ENCODE assay signal across 23 cellular contexts in the genomic region with DNA sequence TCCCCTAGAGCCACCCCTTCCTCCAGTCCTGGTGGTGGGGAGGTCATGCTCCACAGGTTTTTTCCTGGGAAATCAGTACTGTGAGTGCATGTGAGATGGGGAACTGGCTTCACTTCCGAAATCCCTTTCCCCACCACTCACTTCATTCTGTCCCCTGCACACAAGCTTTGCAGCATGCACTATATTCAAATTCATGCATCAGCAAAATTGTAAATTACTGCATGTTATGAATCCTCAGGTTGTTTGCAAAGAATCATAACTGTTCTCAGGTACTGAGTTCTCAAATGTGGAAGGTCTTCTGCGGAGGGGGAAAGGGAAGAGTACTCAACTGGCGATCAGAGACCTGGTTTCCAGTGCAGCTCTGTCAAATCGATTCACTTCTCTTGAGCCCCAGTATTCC. TPM values are rescaled to one million over a fixed set of nuclear protein-coding genes. Genes with fewer than 3 reads are reported as not detected.
DNase-seq lines count a peak whose midpoint lies in the region; ATAC-seq, FAIRE-seq and TF ChIP-seq lines count a peak whose summit lies in the region.
"Had no signal": no experiment of that assay in that cellular context is flagged by ENCODE, and none has a peak within 500 bp of the region (broad histone marks: within the 10 kb centered on the region; RNA-seq: fewer than 3 reads in every experiment).

No MANE protein-coding gene starts in this region.

- no peak for DNase-seq in A549 (ENCODE audit: low read depth in 1 of 2, low spot score in 1 of 2)
- DNase-seq in IMR-90, result no peak
- no peak for DNase-seq in WTC11 (ENCODE audit: low spot score)
- no peak for DNase-seq in neural crest cell (ENCODE audit: low read depth, low spot score)
- DNase-seq in NCI-H526 (lab: John Stamatoyannopoulos, UW), result no peak
- DNase-seq: CD4-positive, CD25-positive, alpha-beta regulatory T cell; DMS53; GM23248; Kasumi-1; MV-4-11; NCI-H1105; NCI-H146; NCI-H2029; NCI-H446; SHP77 had no signal

- TF ChIP-seq POLR2A in A549 (IDR thresholded peaks at IDR 0.05; ENCODE audit: low read length), result no peak
- TF ChIP-seq POLR2A in IMR-90 (IDR thresholded peaks at IDR 0.05; ENCODE audit: low read depth, low read length), result no peak

- CTCF ChIA-PET in A549 (lab: Yijun Ruan, JAX), result interaction anchor here (0.9 to 4.6 kb wide), 3 partner anchors 11 to 20 kb away, joined by 3 to 32 read pairs (median 6); no protein-coding TSS in a partner anchor
- CTCF ChIA-PET in IMR-90 (lab: Yijun Ruan, JAX), result no interaction called here
- CTCF ChIA-PET in WTC11 (lab: Charles Lee), result interaction anchor here (0.6 to 4.6 kb wide), 4 partner anchors 19 to 199 kb away, joined by 4 to 31 read pairs (median 6); no protein-coding TSS in a partner anchor

- H3K18ac ChIP-seq in IMR-90 (ENCODE audit: low read depth, low read length), result no peak overlapping the region

- no peak overlapping the region for H2AK5ac ChIP-seq in IMR-90 (ENCODE audit: low read depth, low read length)

- no peak for TF ChIP-seq EP300 in A549 (IDR thresholded peaks at IDR 0.05)

- no peak for ATAC-seq in A549
- ATAC-seq in IMR-90 (ENCODE audit: low read depth), result no peak
- no peak for ATAC-seq in WTC11
- ATAC-seq in esophagus mucosa, result no peak
- ATAC-seq in HG02852 (IDR thresholded peaks at IDR 0.05; ENCODE audit: unreplicated experiment), result no peak

- H2AFZ ChIP-seq in IMR-90 (replicated peaks; ENCODE audit: low read length, poor library complexity), result no peak overlapping the region
- H2AFZ ChIP-seq: GM23248 had no signal

- H2BK20ac ChIP-seq in IMR-90 (ENCODE audit: low read depth, low read length), result no peak overlapping the region; the same call in 1 of the 2 replicates

- H4K5ac ChIP-seq in IMR-90 (ENCODE audit: low read depth, low read length), result no peak overlapping the region

- H3K4me2 ChIP-seq in A549 (no peak overlapping the region), IMR-90 (ENCODE audit: low read depth, low read length) (no peak overlapping the region)
- H3K4me2 ChIP-seq: BLaER1 had no signal

- dilution Hi-C loops in IMR-90 (cut with HindIII; ENCODE audit: low sequenced_read_pairs, unreplicated experiment), result no loop called here

- FAIRE-seq in A549 (lab: Jason Lieb, UNC), result no peak
- FAIRE-seq: GM18507 had no signal

- in situ Hi-C loops in IMR-90 (cut with MboI; ENCODE audit: low sequenced_read_pairs), result loop anchor here (25.0 kb wide), 1 partner anchor 890 kb away; no protein-coding TSS in a partner anchor

- BruUV-seq in IMR-90 (replicated peaks; lab: Mats Ljungman, UMichigan), result no TSS peak

- no peak overlapping the region for H3K9ac ChIP-seq in IMR-90 (ENCODE audit: low read depth, low read length)
- H3K9ac ChIP-seq: BLaER1, GM23248 had no signal

- H3K23ac ChIP-seq in IMR-90 (ENCODE audit: low read depth, low read length), result no peak overlapping the region

- H3K79me1 ChIP-seq in IMR-90 (ENCODE audit: low read depth in 1 of 2, low read length in 2 of 2), result no peaks in the 10 kb centered on the region

- H3K36me3 ChIP-seq in IMR-90 (ENCODE audit: control insufficient read depth, insufficient read depth, low read length), result peaks cover 27% of the 10 kb centered on the region

- no peak overlapping the region for H3K4me3 ChIP-seq in A549
- no peak overlapping the region for H3K4me3 ChIP-seq in IMR-90 (ENCODE audit: insufficient read depth, low read depth, low read length)
- H3K4me3 ChIP-seq: BLaER1, GM23248, HAP-1, SK-N-MC had no signal

- H3K27ac Mint-ChIP-seq in WTC11 (peak overlapping the region; percentile 33; the same call in 1 of the 2 replicates), neural crest cell (ENCODE audit: unreplicated experiment) (peak overlapping the region; percentile 35)

- no peak overlapping the region for H3K14ac ChIP-seq in IMR-90 (replicated peaks; ENCODE audit: low read depth, low read length)

- H2BK15ac ChIP-seq in IMR-90 (ENCODE audit: low read depth, low read length), result no peak overlapping the region

- peaks cover 15% of the 10 kb centered on the region; the same call in 2 of the 3 replicates for H3K4me1 ChIP-seq in A549
- H3K4me1 ChIP-seq in IMR-90 (ENCODE audit: control insufficient read depth, insufficient read depth, low read length), result peaks cover 9% of the 10 kb centered on the region
- H3K4me1 ChIP-seq: HAP-1 had no signal

- H3K4me1 Mint-ChIP-seq in WTC11 (peaks cover 54% of the 10 kb centered on the region), neural crest cell (peaks cover 19% of the 10 kb centered on the region)
- H3K4me1 Mint-ChIP-seq: CD4-positive, CD25-positive, alpha-beta regulatory T cell had no signal

- H3K27ac ChIP-seq in A549 (no peak overlapping the region), IMR-90 (ENCODE audit: insufficient read depth, low read length) (no peak overlapping the region)
- H3K27ac ChIP-seq: BLaER1, GM23248, HL-60, SK-N-MC had no signal

- H2BK5ac ChIP-seq in IMR-90 (ENCODE audit: low read depth, low read length, poor library complexity, severe bottlenecking), result no peak overlapping the region

- H4K8ac ChIP-seq in IMR-90 (ENCODE audit: low read depth in 2 of 2, low read length in 2 of 2), result no peak overlapping the region

- no peak overlapping the region for H2BK120ac ChIP-seq in IMR-90 (ENCODE audit: low read depth, low read length)

- peaks cover 14% of the 10 kb centered on the region; the same call in 1 of the 2 replicates for H3K9me1 ChIP-seq in IMR-90 (ENCODE audit: insufficient read depth, low read length)

- peaks cover 13% of the 10 kb centered on the region for H3K9me3 Mint-ChIP-seq in WTC11
- H3K9me3 Mint-ChIP-seq in neural crest cell, result no peaks in the 10 kb centered on the region
- H3K9me3 Mint-ChIP-seq: CD4-positive, CD25-positive, alpha-beta regulatory T cell had no signal

- H3K9me3 ChIP-seq in A549, result no peaks in the 10 kb centered on the region
- H3K9me3 ChIP-seq in IMR-90 (ENCODE audit: control insufficient read depth, insufficient read depth, low read length), result no peaks in the 10 kb centered on the region
- H3K9me3 ChIP-seq: BLaER1, HAP-1 had no signal

- peaks cover 7% of the 10 kb centered on the region; the same call in 1 of the 2 replicates for H4K20me1 ChIP-seq in IMR-90 (ENCODE audit: insufficient read depth, low read length)
- H4K20me1 ChIP-seq: BLaER1 had no signal

- H4K91ac ChIP-seq in IMR-90 (ENCODE audit: insufficient read depth, low read depth, low read length), result no peak overlapping the region; the same call in 1 of the 2 replicates

- H3K27me3 Mint-ChIP-seq in WTC11 (ENCODE audit: low read depth) (no peaks in the 10 kb centered on the region), neural crest cell (ENCODE audit: low read depth) (no peaks in the 10 kb centered on the region)
- H3K27me3 Mint-ChIP-seq: CD4-positive, CD25-positive, alpha-beta regulatory T cell had no signal

- H3K4me3 Mint-ChIP-seq in WTC11 (no peak overlapping the region), neural crest cell (no peak overlapping the region)
- H3K4me3 Mint-ChIP-seq: CD4-positive, CD25-positive, alpha-beta regulatory T cell had no signal

- 0 out of 2 replicates have a peak overlapping the region, but pooled peaks have one; percentile 59 for H3K4ac ChIP-seq in IMR-90 (ENCODE audit: low read depth, low read length)

- TF ChIP-seq CTCF in A549 (IDR thresholded peaks at IDR 0.05) (no peak), IMR-90 (conservative IDR thresholded peaks at IDR 0.05; ENCODE audit: low read depth, low read length) (no peak), WTC11 (IDR thresholded peaks at IDR 0.05) (no peak), neural crest cell (conservative IDR thresholded peaks at IDR 0.05) (no peak)

- POLR2A ChIA-PET in A549 (lab: Yijun Ruan, JAX) (no interaction called here), IMR-90 (lab: Charles Lee; ENCODE audit: unreplicated experiment) (no interaction called here), WTC11 (lab: Charles Lee) (interaction anchor here (1.3 kb wide), 1 partner anchor 31 kb away, joined by 3 read pairs; no protein-coding TSS in a partner anchor)

- no peak overlapping the region for H3K56ac ChIP-seq in IMR-90 (ENCODE audit: extremely low read depth, insufficient read depth, low read length)

- no peaks in the 10 kb centered on the region for H3K27me3 ChIP-seq in IMR-90 (ENCODE audit: control insufficient read depth, insufficient read depth, low read length)
- H3K27me3 ChIP-seq: BLaER1 had no signal

- intact Hi-C loops in IMR-90 (cut with micrococcal nuclease), result no loop called here

- TF ChIP-seq RAD21 in A549 (conservative IDR thresholded peaks at IDR 0.05 in 1 of 2, IDR thresholded peaks at IDR 0.05 in 1 of 2), result no peak
- no peak for TF ChIP-seq RAD21 in IMR-90 (IDR thresholded peaks at IDR 0.05; ENCODE audit: low read length)

- H3K36me3 Mint-ChIP-seq in WTC11 (peaks cover 51% of the 10 kb centered on the region), neural crest cell (ENCODE audit: low read depth) (peaks cover 20% of the 10 kb centered on the region)

- H2AK9ac ChIP-seq in IMR-90 (replicated peaks; ENCODE audit: low read depth, low read length, poor library complexity), result no peak overlapping the region

- 99% methylated on average over 4 of the region's 4 CpGs for WGBS in A549 (ENCODE audit: missing lambda C conversion rate)
- no CpG with 5 or more reads among the region's 4 CpGs for WGBS in IMR-90 (ENCODE audit: extremely low coverage in 2 of 2, insufficient read length in 1 of 2), 2 experiments

TF ChIP-seq in A549, 52 proteins besides CTCF, POLR2A, EP300 and RAD21 (continues in another document):
- TF ChIP-seq NPAS2 (CRISPR knock-in tag; IDR thresholded peaks at IDR 0.05; ENCODE audit: borderline replicate concordance) (no peak), HOXA7 (CRISPR knock-in tag; IDR thresholded peaks at IDR 0.05) (no peak), MAFK (IDR thresholded peaks at IDR 0.05; ENCODE audit: partially characterized antibody) (peak; percentile 69)

TF ChIP-seq in IMR-90, 13 proteins besides CTCF, POLR2A, EP300 and RAD21:
- TF ChIP-seq MXI1 (IDR thresholded peaks at IDR 0.05; ENCODE audit: borderline replicate concordance, low read depth, low read length) (no peak), MAFK (IDR thresholded peaks at IDR 0.05; ENCODE audit: low read depth, low read length) (peak; percentile 37; the same call in 1 of the 2 replicates)

TF ChIP-seq in WTC11, 78 proteins besides CTCF, POLR2A, EP300 and RAD21 (continues in another document):
- TF ChIP-seq ELF4 (CRISPR knock-in tag; IDR thresholded peaks at IDR 0.05; ENCODE audit: low read depth) (no peak), FOXK1 (CRISPR knock-in tag; IDR thresholded peaks at IDR 0.05) (no peak)

RNA-seq across cellular contexts. Expression of gene LHX4, which starts 42.3 kb away (rescaled TPM):
- polyA plus RNA-seq in A549 (2011; rRNA removed), result 0.80 and 0.95 TPM in 2 replicates
- 0.44 and 0.56 TPM in 2 replicates for polyA plus RNA-seq in A549 (2012; cell fraction: cytosol; rRNA removed)
- 1.6 and 2.4 TPM in 2 replicates for polyA plus RNA-seq in A549 (2012; cell fraction: nucleus; rRNA removed)
- 0.62 to 0.79 TPM (median 0.62 TPM) in 3 replicates for polyA plus RNA-seq in A549 (2017; fragmentation: RNase III; extraction: RNeasy Plus Mini Kit Qiagen cat#74134 plus additional on column Dnase treatment)
- polyA minus RNA-seq in A549 (2011; rRNA and poly(A)+ RNA removed), result 1.3 and 1.4 TPM in 2 replicates
- 0.18 and 0.28 TPM in 2 replicates for total RNA-seq in IMR-90 (2012; rRNA removed)
- polyA plus RNA-seq in IMR-90 (2012; rRNA removed), result 0.03 and 0.05 TPM in 2 replicates
- polyA plus RNA-seq in IMR-90 (2012; cell fraction: cytosol; rRNA removed), result 0.03 and 0.07 TPM in 2 replicates
- 0.07 and 0.15 TPM in 2 replicates for polyA plus RNA-seq in IMR-90 (2012; cell fraction: nucleus; rRNA removed; ENCODE audit: low replicate concordance)
- total RNA-seq in WTC11 (2021), result 7.7 to 19.2 TPM (median 9.2 TPM) in 3 replicates
- total RNA-seq in neural crest cell, result 0.91 and 0.96 TPM in 2 replicates
- total RNA-seq in esophagus mucosa, result 0.08 TPM
- total RNA-seq: CD4-positive, CD25-positive, alpha-beta regulatory T cell; G401; GM23248 had no signal
